8 cellular contexts compared by ENCODE assay signal in genomic region chr22:37674951-37675929, GRCh38. TPM values are rescaled to one million over a fixed set of nuclear protein-coding genes. Genes with fewer than 3 reads are reported as not detected.
DNase-seq lines count a peak whose midpoint lies in the region; ATAC-seq lines count a peak whose summit lies in the region.

LGALS1 (plus strand) TSS chr22:37675636; CDS start chr22:37675703, 67 bp downstream.

- H3K27me3 Mint-ChIP-seq in CD4-positive, alpha-beta memory T cell: no peaks in the 10 kb centered on the region

- H3K4me3 Mint-ChIP-seq in CD4-positive, alpha-beta memory T cell: peak within 1 kb of the TSS; percentile 88 to 99 (median 94)

- CTCF ChIA-PET in CD4-positive, alpha-beta memory T cell (lab: Charles Lee; ENCODE audit: partially characterized antibody): interaction anchor here (0.8 to 22.7 kb wide), 5 partner anchors 9 to 68 kb away, joined by 3 to 558 read pairs (median 8); partner anchors contain the start of genes PDXP and SH3BP1

- peak within 1 kb of the TSS; percentile 62 to 95 for H3K4me3 ChIP-seq in CD4-positive, alpha-beta memory T cell (ENCODE audit: low read length in 2 of 2)
- peak within 1 kb of the TSS; percentile 65 for H3K4me3 ChIP-seq in Jurkat, Clone E6-1 (ENCODE audit: low read length)

- peaks cover 0 to 10% of the 10 kb centered on the region in 2 donors for H3K36me3 Mint-ChIP-seq in CD4-positive, alpha-beta memory T cell

- H3K4me1 Mint-ChIP-seq in CD4-positive, alpha-beta memory T cell: peaks cover 26 to 79% (median 41%) of the 10 kb centered on the region in 4 donors

- H3K9me3 Mint-ChIP-seq in CD4-positive, alpha-beta memory T cell: no peaks in the 10 kb centered on the region

- peak; percentile 61 to 79 (median 64) for DNase-seq in CD4-positive, alpha-beta memory T cell
- peak; percentile 55 for DNase-seq in Jurkat, Clone E6-1 (ENCODE audit: low read depth, low spot score)
- DNase-seq in SW 1271 (lab: John Stamatoyannopoulos, UW) (peak; percentile 86 to 94), anterior cingulate cortex (lab: John Stamatoyannopoulos, UW) (peak in 56 of 58 donors; percentile 28 to 91 (median 80)), left cardiac atrium (peak; percentile 97), posterior cingulate gyrus (peak; percentile 68 to 98 (median 86)), NCI-H1048 (lab: John Stamatoyannopoulos, UW) (no peak)

- intact Hi-C loops in CD4-positive, alpha-beta memory T cell (cut with micrococcal nuclease): no loop called here
- intact Hi-C loops in left cardiac atrium (cut with DNase I) (no loop called here), posterior cingulate gyrus (cut with DNase I) (no loop called here)

- peak within 1 kb of the TSS; percentile 87 for H3K27ac ChIP-seq in CD4-positive, alpha-beta memory T cell (ENCODE audit: low read depth, low read length)

- ATAC-seq in GM19438 (IDR thresholded peaks at IDR 0.05; ENCODE audit: low read depth, unreplicated experiment): peak; percentile 51
- ATAC-seq in left cardiac atrium: peak; percentile 87 to 89

- no peaks in the 10 kb centered on the region for H3K36me3 ChIP-seq in CD4-positive, alpha-beta memory T cell (ENCODE audit: insufficient read depth, low read length)

- no peaks in the 10 kb centered on the region for H3K9me3 ChIP-seq in CD4-positive, alpha-beta memory T cell (ENCODE audit: control insufficient read depth in 1 of 2, low read length in 2 of 2)

- peak within 1 kb of the TSS; percentile 96 to 100 (median 99) for H3K27ac Mint-ChIP-seq in CD4-positive, alpha-beta memory T cell

- H3K4me1 ChIP-seq in CD4-positive, alpha-beta memory T cell (ENCODE audit: insufficient read depth, low read length): peaks cover 49% of the 10 kb centered on the region

- H3K27me3 ChIP-seq in CD4-positive, alpha-beta memory T cell (ENCODE audit: insufficient read depth, low read length): no peaks in the 10 kb centered on the region

- POLR2A ChIA-PET in CD4-positive, alpha-beta memory T cell (lab: Charles Lee; ENCODE audit: partially characterized antibody): interaction anchor here (0.9 to 12.9 kb wide), 9 partner anchors 9 to 83 kb away, joined by 3 to 348 read pairs (median 57); partner anchors contain the start of genes GGA1, NOL12, PDXP and SH3BP1

RNA-seq across cellular contexts. Expression of gene LGALS1, which starts in this region (rescaled TPM):
- 10 to 100 TPM; 64.8 to 68.7 TPM for total RNA-seq in CD4-positive, alpha-beta memory T cell
- polyA plus RNA-seq in CD4-positive, alpha-beta memory T cell: 100 to 1,000 TPM; 315 to 358 TPM
- 25.5 TPM for polyA plus RNA-seq in Jurkat, Clone E6-1 (2012; ENCODE audit: insufficient read depth, insufficient read length)
- total RNA-seq in left cardiac atrium: 100 to 1,000 TPM; 599 to 917 TPM

Comparison
In these comparisons a context has a peak if more than half of its experiments do, and no peak if none do; other contexts are left out.
1. RNA of gene LGALS1 (total RNA-seq): 599 to 917 TPM in left cardiac atrium; 64.8 to 68.7 TPM in CD4-positive, alpha-beta memory T cell; every median in the first group is over 4 times any median in the second.